ENCODE assay signal across 2 cellular contexts in genomic region chr15:92665100-92665555, GRCh38.
TF ChIP-seq lines count a peak whose summit lies in the region.

No MANE protein-coding gene starts in this region.

TF ChIP-seq in A549, 52 proteins besides CTCF, POLR2A, EP300 and RAD21:
- TF ChIP-seq FOXS1 (CRISPR knock-in tag; IDR thresholded peaks at IDR 0.05) (no peak), NR3C1 (IDR thresholded peaks at IDR 0.05) (no peak), ZC3H11A (IDR thresholded peaks at IDR 0.05) (no peak), NFE2L2 (conservative IDR thresholded peaks at IDR 0.05; ENCODE audit: low read length) (no peak), HOXB5 (CRISPR knock-in tag; IDR thresholded peaks at IDR 0.05) (no peak), TP53 (CRISPR knock-in tag; IDR thresholded peaks at IDR 0.05) (no peak), E2F6 (IDR thresholded peaks at IDR 0.05; ENCODE audit: borderline replicate concordance, low read depth) (no peak), HDAC2 (IDR thresholded peaks at IDR 0.05) (no peak), ELK1 (IDR thresholded peaks at IDR 0.05; ENCODE audit: low read depth, low read length) (no peak), GATA3 (IDR thresholded peaks at IDR 0.05; ENCODE audit: borderline replicate concordance) (no peak), JUN (IDR thresholded peaks at IDR 0.05) (no peak), RFX5 (IDR thresholded peaks at IDR 0.05) (no peak), ESRRA (IDR thresholded peaks at IDR 0.05; ENCODE audit: borderline replicate concordance, low read length) (no peak), HES2 (IDR thresholded peaks at IDR 0.05) (no peak), EHMT2 (IDR thresholded peaks at IDR 0.05; ENCODE audit: low read depth) (no peak), ZSCAN20 (CRISPR knock-in tag; IDR thresholded peaks at IDR 0.05) (no peak), CBX2 (IDR thresholded peaks at IDR 0.05; ENCODE audit: borderline replicate concordance, low read depth) (no peak)

TF ChIP-seq in IMR-90, 13 proteins besides CTCF, POLR2A, EP300 and RAD21:
- TF ChIP-seq NFE2L2 (IDR thresholded peaks at IDR 0.05; ENCODE audit: low read depth, low read length) = no peak
- TF ChIP-seq RCOR1 (IDR thresholded peaks at IDR 0.05; ENCODE audit: insufficient replicate concordance, low read length) = no peak
TF ChIP-seq in IMR-90: peak in this region for 0.
